8 cellular contexts compared by ENCODE assay signal in the genomic region with DNA sequence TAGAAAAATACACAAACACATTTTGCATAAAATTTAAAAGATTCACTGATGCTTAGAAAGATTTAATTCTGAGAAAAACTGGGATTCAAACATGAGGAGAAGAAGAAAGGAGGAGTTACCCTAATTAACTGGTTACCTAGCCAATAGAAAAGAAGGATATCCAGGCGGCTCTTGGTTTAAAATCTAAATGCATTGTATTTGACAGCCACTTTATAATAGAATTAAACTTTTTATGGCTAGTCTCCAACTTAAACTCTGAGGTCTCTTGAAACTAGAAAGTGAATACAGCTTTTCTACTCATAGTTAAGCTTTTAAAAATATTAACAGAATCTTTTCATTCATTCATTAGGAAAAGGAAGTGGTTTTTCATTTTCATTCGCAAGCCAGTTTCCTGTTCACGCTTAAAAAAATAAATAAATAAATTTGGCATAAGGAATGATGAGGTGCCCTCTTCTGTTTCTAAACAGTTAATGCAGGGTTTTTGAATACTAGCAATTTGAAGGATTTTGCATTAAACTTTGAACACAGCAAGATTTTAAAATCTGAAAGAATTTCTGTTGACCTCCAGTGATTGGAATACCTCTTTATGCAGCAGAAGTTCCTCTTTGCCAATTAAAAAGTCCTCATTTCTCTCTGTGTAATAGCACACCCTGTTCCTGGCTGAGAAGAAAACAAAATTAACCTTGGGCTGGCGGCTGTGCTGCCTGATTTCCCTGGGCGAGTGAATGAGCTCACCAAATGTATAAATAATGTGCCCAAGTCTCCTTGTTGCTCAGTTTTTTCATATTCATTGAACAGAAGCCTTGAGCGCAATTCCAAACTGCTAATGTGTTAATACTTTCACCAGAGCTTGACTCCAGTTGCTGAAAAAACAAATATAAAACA.
DNase-seq lines count a peak whose midpoint lies in the region; ATAC-seq, FAIRE-seq and TF ChIP-seq lines count a peak whose summit lies in the region.

No MANE protein-coding gene starts in this region.

- H3K36me3 ChIP-seq in ascending aorta (no peaks in the 10 kb centered on the region), kidney (ENCODE audit: control insufficient read depth in 1 of 2, insufficient read depth in 2 of 2, low read length in 2 of 2) (no peaks in the 10 kb centered on the region), upper lobe of left lung (no peaks in the 10 kb centered on the region)
- no peaks in the 10 kb centered on the region for H3K36me3 ChIP-seq in effector memory CD4-positive, alpha-beta T cell (ENCODE audit: control insufficient read depth, insufficient read depth, low read length)

- no peaks in the 10 kb centered on the region for H3K27me3 ChIP-seq in ascending aorta
- H3K27me3 ChIP-seq in upper lobe of left lung: no peaks in the 10 kb centered on the region
- H3K27me3 ChIP-seq in effector memory CD4-positive, alpha-beta T cell (replicated peaks; ENCODE audit: control insufficient read depth, insufficient read depth, low read length, poor library complexity, severe bottlenecking): no peaks in the 10 kb centered on the region

- DNase-seq in Right ventricle myocardium superior (no peak), cardiac septum (ENCODE audit: low spot score) (no peak), NCI-H2107 treated with DMSO at 0.1 percent for 48 hours (lab: John Stamatoyannopoulos, UW; ENCODE audit: unreplicated experiment) (peak; percentile 83), ascending aorta (ENCODE audit: low spot score in 2 of 2) (no peak), kidney (no peak), upper lobe of left lung (no peak)
- DNase-seq in effector memory CD4-positive, alpha-beta T cell: no peak

- TF ChIP-seq CTCF in ascending aorta (IDR thresholded peaks at IDR 0.05): peak; percentile 26 to 64 (median 58)
- peak; percentile 50 for TF ChIP-seq CTCF in kidney (IDR thresholded peaks at IDR 0.05; ENCODE audit: borderline replicate concordance, extremely low read depth, insufficient read depth)
- TF ChIP-seq CTCF in upper lobe of left lung (IDR thresholded peaks at IDR 0.05): peak in 4 of 6 experiments; percentile 21 to 31 (median 30)

- no peaks in the 10 kb centered on the region for H3K9me3 ChIP-seq in ascending aorta
- no peaks in the 10 kb centered on the region for H3K9me3 ChIP-seq in kidney (ENCODE audit: control insufficient read depth in 1 of 2, low read length in 2 of 2)
- H3K9me3 ChIP-seq in upper lobe of left lung: no peaks in the 10 kb centered on the region
- H3K9me3 ChIP-seq in effector memory CD4-positive, alpha-beta T cell (ENCODE audit: control insufficient read depth, low read length): no peaks in the 10 kb centered on the region

- ATAC-seq in Right ventricle myocardium superior (ENCODE audit: poor library complexity): peak; percentile 82
- peak; percentile 35 for ATAC-seq in HG02885 (IDR thresholded peaks at IDR 0.05; ENCODE audit: poor library complexity, unreplicated experiment)
- peak in 1 of 2 donors; percentile 49 for ATAC-seq in upper lobe of left lung (ENCODE audit: low FRiP score in 2 of 2)

- TF ChIP-seq EP300 in upper lobe of left lung (IDR thresholded peaks at IDR 0.05): no peak

- no peak overlapping the region for H3K9ac ChIP-seq in kidney (ENCODE audit: low read length in 2 of 2)

- intact Hi-C loops in Right ventricle myocardium superior (cut with DNase I) (loop anchor here (5.0 kb wide), 1 partner anchor 524 kb away; no protein-coding TSS in a partner anchor), cardiac septum (cut with DNase I) (loop anchor here (2.0 kb wide), 1 partner anchor 530 kb away; no protein-coding TSS in a partner anchor), ascending aorta (cut with DNase I) (loop anchor here (2.0 kb wide), 1 partner anchor 530 kb away; no protein-coding TSS in a partner anchor), kidney (cut with DNase I) (no loop called here)

- H3K4me3 ChIP-seq in ascending aorta (peak overlapping the region in 1 of 2 donors; percentile 8), kidney (ENCODE audit: low read length in 2 of 2) (peak overlapping the region in 1 of 2 donors; percentile 11), upper lobe of left lung (no peak overlapping the region)
- no peak overlapping the region for H3K4me3 ChIP-seq in effector memory CD4-positive, alpha-beta T cell (ENCODE audit: insufficient read depth, low read depth, low read length, poor library complexity, severe bottlenecking)

- no peak overlapping the region for H3K27ac ChIP-seq in ascending aorta
- H3K27ac ChIP-seq in kidney (ENCODE audit: low read depth in 2 of 2, low read length in 2 of 2): peak overlapping the region in 1 of 2 donors; percentile 15
- H3K27ac ChIP-seq in upper lobe of left lung: no peak overlapping the region
- no peak overlapping the region for H3K27ac ChIP-seq in effector memory CD4-positive, alpha-beta T cell (ENCODE audit: insufficient read depth, low read length, poor library complexity, severe bottlenecking)

- no peak for TF ChIP-seq POLR2A in upper lobe of left lung (IDR thresholded peaks at IDR 0.05)

- peak; percentile 92 for FAIRE-seq in kidney (lab: Jason Lieb, UNC)

- H3K4me1 ChIP-seq in ascending aorta (no peaks in the 10 kb centered on the region), kidney (ENCODE audit: control insufficient read depth in 1 of 2, insufficient read depth in 1 of 2, low read depth in 1 of 2, low read length in 2 of 2) (peaks cover 0 to 2% of the 10 kb centered on the region in 2 donors), upper lobe of left lung (peaks cover 0 to 12% (median 0%) of the 10 kb centered on the region in 4 donors)
- peaks cover 7% of the 10 kb centered on the region for H3K4me1 ChIP-seq in effector memory CD4-positive, alpha-beta T cell (ENCODE audit: control insufficient read depth, insufficient read depth, low read length, poor library complexity, severe bottlenecking)

- WGBS in upper lobe of left lung, 2 donors: 23 to 33% methylated on average over 6 of the region's 6 CpGs
